In genomic region chr11:8604078-8604723, GRCh38 we compare ENCODE assay signal across 8 cellular contexts. TPM values are rescaled to one million over a fixed set of nuclear protein-coding genes. Genes with fewer than 3 reads are reported as not detected.
DNase-seq lines count a peak whose midpoint lies in the region; ATAC-seq, FAIRE-seq and TF ChIP-seq lines count a peak whose summit lies in the region.

No MANE protein-coding gene starts in this region.

- peak; percentile 77 for TF ChIP-seq RAD21 in GM12878 (IDR thresholded peaks at IDR 0.05; ENCODE audit: insufficient read depth, low read depth, low read length)

- no peaks in the 10 kb centered on the region for H3F3A ChIP-seq in PC-3 (ENCODE audit: low read length, unreplicated experiment)

- H3K79me2 ChIP-seq in PC-3 (ENCODE audit: low read length) (no peaks in the 10 kb centered on the region), GM12878 (ENCODE audit: control insufficient read depth, insufficient read depth, low read length) (no peaks in the 10 kb centered on the region)

- BruUV-seq in Caco-2 (replicated peaks; lab: Mats Ljungman, UMichigan), result no TSS peak
- BruUV-seq in PC-3 (replicated peaks; lab: Mats Ljungman, UMichigan), result no TSS peak
- no TSS peak for BruUV-seq in GM12878 (replicated peaks; lab: Mats Ljungman, UMichigan)

- intact Hi-C loops in Caco-2 (cut with micrococcal nuclease; ENCODE audit: unreplicated experiment) (no loop called here), PC-3 (cut with micrococcal nuclease) (no loop called here), GM12878 (cut with micrococcal nuclease; ENCODE audit: unreplicated experiment) (loop anchor here (10.0 kb wide), 1 partner anchor 379 kb away; no protein-coding TSS in a partner anchor)

- H3K27ac ChIP-seq in PC-3 (ENCODE audit: low read length) (peak overlapping the region; percentile 69), GM12878 (ENCODE audit: control insufficient read depth, insufficient read depth) (no peak overlapping the region)

- no peak for FAIRE-seq in GM12878 (lab: Jason Lieb, UNC)

- no peak overlapping the region for H3K4me3 Mint-ChIP-seq in Caco-2 (ENCODE audit: unreplicated experiment)
- no peak overlapping the region for H3K4me3 Mint-ChIP-seq in stimulated activated memory B cell treated with anti-CD40 and anti-IgM and Interleukin-4, amounts not matched to agents 10 μg/mL and 1 μg/mL and 100 μg/mL, for 72 hours

- no peaks in the 10 kb centered on the region for H3K27me3 ChIP-seq in Caco-2 (replicated peaks; ENCODE audit: control insufficient read depth, insufficient read depth, low read length)
- H3K27me3 ChIP-seq in PC-3 (ENCODE audit: low read length), result no peaks in the 10 kb centered on the region
- H3K27me3 ChIP-seq in GM12878 (replicated peaks in 1 of 2; ENCODE audit: control insufficient read depth in 2 of 2, insufficient read depth in 2 of 2, low read length in 1 of 2), result no peaks in the 10 kb centered on the region

- H3K9ac ChIP-seq in PC-3 (ENCODE audit: low read length) (0 out of 2 replicates have a peak overlapping the region, but pooled peaks have one; percentile 21), GM12878 (ENCODE audit: control insufficient read depth, insufficient read depth, low read length) (no peak overlapping the region)

- H3K4me1 ChIP-seq in Caco-2, result no peaks in the 10 kb centered on the region
- H3K4me1 ChIP-seq in PC-3 (ENCODE audit: insufficient read depth, low read length), result peaks cover 17% of the 10 kb centered on the region
- no peaks in the 10 kb centered on the region for H3K4me1 ChIP-seq in GM12878 (ENCODE audit: control insufficient read depth, insufficient read depth, low read length)

- no peaks in the 10 kb centered on the region for H3K9me3 Mint-ChIP-seq in Caco-2 (ENCODE audit: unreplicated experiment)
- no peaks in the 10 kb centered on the region for H3K9me3 Mint-ChIP-seq in stimulated activated memory B cell treated with anti-CD40 and anti-IgM and Interleukin-4, amounts not matched to agents 10 μg/mL and 1 μg/mL and 100 μg/mL, for 72 hours

- TF ChIP-seq POLR2A in GM12878 (IDR thresholded peaks at IDR 0.05; ENCODE audit: low read depth, low read length), result no peak

- POLR2A ChIA-PET in Caco-2 (lab: Charles Lee) (no interaction called here), PC-3 (lab: Charles Lee; ENCODE audit: unreplicated experiment) (no interaction called here), GM12878 (lab: Charles Lee) (no interaction called here)

- SMC1A ChIA-PET in GM12878 (lab: Charles Lee; ENCODE audit: uncharacterized antibody, unreplicated experiment), result interaction anchor here (1.1 kb wide), 1 partner anchor 37 kb away, joined by 8 read pairs; no protein-coding TSS in a partner anchor

- no peak overlapping the region for H3K4me3 ChIP-seq in Caco-2 (ENCODE audit: low read depth, low read length)
- H3K4me3 ChIP-seq in PC-3 (ENCODE audit: low read length), result no peak overlapping the region
- H3K4me3 ChIP-seq in GM12878, result no peak overlapping the region

- in situ Hi-C loops in GM12878 (cut with MboI), result no loop called here

- H3K4me1 Mint-ChIP-seq in Caco-2 (ENCODE audit: low read depth, unreplicated experiment), result no peaks in the 10 kb centered on the region
- H3K4me1 Mint-ChIP-seq in stimulated activated memory B cell treated with anti-CD40 and anti-IgM and Interleukin-4, amounts not matched to agents 10 μg/mL and 1 μg/mL and 100 μg/mL, for 72 hours, result peaks cover 5% of the 10 kb centered on the region

- H3K4me2 ChIP-seq in PC-3 (ENCODE audit: low read length) (peak overlapping the region; percentile 38; the same call in 1 of the 2 replicates), GM12878 (ENCODE audit: control insufficient read depth, insufficient read depth) (no peak overlapping the region)

- TF ChIP-seq CTCF in Caco-2 (IDR thresholded peaks at IDR 0.05; ENCODE audit: insufficient read depth in 1 of 2, low read depth in 1 of 2, low read length in 1 of 2, severe bottlenecking in 1 of 2, unreplicated experiment in 1 of 2), result peak; percentile 71 to 76
- TF ChIP-seq CTCF in PC-3 (conservative IDR thresholded peaks at IDR 0.05; ENCODE audit: low read depth, low read length), result peak; percentile 76
- peak; percentile 88 to 96 (median 93) for TF ChIP-seq CTCF in GM12878 (IDR thresholded peaks at IDR 0.05 in 2 of 3, conservative IDR thresholded peaks at IDR 0.05 in 1 of 3; ENCODE audit: control insufficient read depth in 2 of 3, extremely low read depth in 1 of 3, insufficient read depth in 1 of 3, low read depth in 3 of 3, low read length in 3 of 3)

- RAD21 ChIA-PET in GM12878 (lab: Charles Lee; ENCODE audit: unreplicated experiment), result interaction anchor here (1.0 to 1.3 kb wide), 2 partner anchors 10 to 36 kb away, joined by 4 to 5 read pairs; partner anchors contain the start of gene STK33

- H3K36me3 Mint-ChIP-seq in Caco-2 (ENCODE audit: insufficient read depth, unreplicated experiment), result no peaks in the 10 kb centered on the region
- no peaks in the 10 kb centered on the region for H3K36me3 Mint-ChIP-seq in stimulated activated memory B cell treated with anti-CD40 and anti-IgM and Interleukin-4, amounts not matched to agents 10 μg/mL and 1 μg/mL and 100 μg/mL, for 72 hours

- WGBS in GM12878 (ENCODE audit: insufficient coverage, insufficient replicate concordance, low lambda C conversion rate, missing lambda C conversion rate), result 11% methylated on average over 9 of the region's 9 CpGs

- no peaks in the 10 kb centered on the region for H3K9me2 ChIP-seq in PC-3 (replicated peaks; ENCODE audit: low read length)

- H3K27me3 Mint-ChIP-seq in Caco-2 (ENCODE audit: insufficient read depth, unreplicated experiment), result peaks cover 4% of the 10 kb centered on the region
- H3K27me3 Mint-ChIP-seq in stimulated activated memory B cell treated with anti-CD40 and anti-IgM and Interleukin-4, amounts not matched to agents 10 μg/mL and 1 μg/mL and 100 μg/mL, for 72 hours, result peaks cover 32% of the 10 kb centered on the region

- CTCF ChIA-PET in Caco-2 (lab: Charles Lee) (no interaction called here), PC-3 (lab: Charles Lee) (interaction anchor here (0.6 kb wide), 1 partner anchor 307 kb away, joined by 3 read pairs; the partner anchor contains the start of gene AKIP1), GM12878 (lab: Yijun Ruan, JAX) (interaction anchor here (0.6 to 1.9 kb wide), 12 partner anchors 7 to 402 kb away, joined by 3 to 9 read pairs (median 4); partner anchors contain the start of gene STK33)

- H3K27ac Mint-ChIP-seq in Caco-2 (ENCODE audit: unreplicated experiment), result no peak overlapping the region
- no peak overlapping the region for H3K27ac Mint-ChIP-seq in stimulated activated memory B cell treated with anti-CD40 and anti-IgM and Interleukin-4, amounts not matched to agents 10 μg/mL and 1 μg/mL and 100 μg/mL, for 72 hours

- H4K20me1 ChIP-seq in PC-3 (ENCODE audit: low read length), result no peaks in the 10 kb centered on the region
- H4K20me1 ChIP-seq in GM12878 (ENCODE audit: control insufficient read depth, insufficient read depth), result no peaks in the 10 kb centered on the region

- H3K9me3 ChIP-seq in Caco-2 (no peaks in the 10 kb centered on the region), PC-3 (ENCODE audit: low read length) (no peaks in the 10 kb centered on the region), GM12878 (replicated peaks; ENCODE audit: control insufficient read depth, insufficient read depth, low read length) (no peaks in the 10 kb centered on the region)

- H3K36me3 ChIP-seq in Caco-2 (ENCODE audit: control insufficient read depth, insufficient read depth, low read length) (no peaks in the 10 kb centered on the region), PC-3 (ENCODE audit: low read depth, low read length) (no peaks in the 10 kb centered on the region), GM12878 (ENCODE audit: control insufficient read depth in 2 of 2, insufficient read depth in 2 of 2, low read length in 1 of 2) (no peaks in the 10 kb centered on the region)

- TF ChIP-seq EP300 in GM12878 (IDR thresholded peaks at IDR 0.05; ENCODE audit: borderline replicate concordance in 1 of 2, control insufficient read depth in 1 of 2, low read depth in 2 of 2, low read length in 2 of 2), result no peak

- 0 out of 2 replicates have a peak overlapping the region, but pooled peaks have one; percentile 30 for H2AFZ ChIP-seq in PC-3 (ENCODE audit: low read length)
- H2AFZ ChIP-seq in GM12878 (ENCODE audit: control insufficient read depth, low read depth, low read length), result peak overlapping the region; percentile 33

- DNase-seq in Caco-2 (peak; percentile 51 to 69), PC-3 (peak; percentile 96), GM12878 (ENCODE audit: low read depth, low spot score) (no peak), left kidney (ENCODE audit: low read depth, low spot score) (peak; percentile 62)
- no peak for DNase-seq in effector CD4-positive, alpha-beta T cell

- ATAC-seq in GM19035 (IDR thresholded peaks at IDR 0.05; ENCODE audit: unreplicated experiment) (peak; percentile 86), HG03280 (IDR thresholded peaks at IDR 0.05; ENCODE audit: unreplicated experiment) (peak; percentile 74), PC-3 (peak; percentile 84), GM12878 (peak; percentile 99)
- peak; percentile 65 for ATAC-seq in stimulated activated memory B cell treated with anti-CD40 and anti-IgM and Interleukin-4, amounts not matched to agents 10 μg/mL and 1 μg/mL and 100 μg/mL, for 72 hours

TF ChIP-seq in GM12878, 131 proteins besides CTCF, POLR2A, EP300 and RAD21 (continues in another document):
- TF ChIP-seq JUNB (IDR thresholded peaks at IDR 0.05) (peak; percentile 95), SIN3A (IDR thresholded peaks at IDR 0.05; ENCODE audit: low read depth, low read length) (no peak), SMC3 (IDR thresholded peaks at IDR 0.05; ENCODE audit: borderline replicate concordance, low read length) (peak; percentile 73), RELA (IDR thresholded peaks at IDR 0.05; ENCODE audit: borderline replicate concordance, partially characterized antibody) (peak; percentile 14)

RNA-seq across cellular contexts. Expression of gene STK33, which starts 10.2 kb away (rescaled TPM):
- total RNA-seq in Caco-2 (2022) (0.51 and 0.98 TPM in 2 replicates), PC-3 (2014; rRNA removed) (not detected in 2 replicates), GM12878 (2014; rRNA removed) (13.2 and 17.7 TPM in 2 replicates), GM12878 (2014; rRNA removed; fragmentation: Illumina TruSeq; extraction: Trizol) (20.5 and 21.9 TPM in 2 replicates), GM12878 (2021) (18.3 and 20.0 TPM in 2 replicates)
- 33.3 and 33.6 TPM in 2 replicates for total RNA-seq in GM12878 (2013; cell fraction: nucleolus; rRNA removed)
- 5.3 TPM for polyA plus RNA-seq in GM12878 (2011; ENCODE audit: low read depth)
- polyA plus RNA-seq in GM12878 (2011; rRNA removed) (16.3 and 25.0 TPM in 2 replicates), GM12878 (2014; fragmentation: Illumina TruSeq; extraction: Trizol) (27.3 and 36.2 TPM in 2 replicates), GM12878 (2014; fragmentation: Nextera tagmentation; extraction: Ambion mirVana) (1 to 10 TPM; 5.2 to 8.3 TPM), GM12878 (2014; rRNA removed) (16.6 and 17.9 TPM in 2 replicates), GM12878 (2016; fragmentation: Nextera tagmentation; extraction: Ambion mirVana) (10 to 100 TPM; 23.3 to 24.3 TPM)
- polyA plus RNA-seq in GM12878 (2011; cell fraction: cytosol; rRNA removed), result 9.2 and 9.4 TPM in 2 replicates
- polyA plus RNA-seq in GM12878 (2011; cell fraction: nucleus; rRNA removed), result 22.5 and 31.0 TPM in 2 replicates
- polyA plus RNA-seq in GM12878 (2012), result 6.0 and 6.4 TPM in 2 replicates
- polyA minus RNA-seq in GM12878 (2011; rRNA and poly(A)+ RNA removed), result 7.7 and 8.0 TPM in 2 replicates
- polyA minus RNA-seq in GM12878 (2011; cell fraction: cytosol; rRNA and poly(A)+ RNA removed), result 4.0 and 9.1 TPM in 2 replicates
- polyA minus RNA-seq in GM12878 (2011; cell fraction: nucleus; rRNA and poly(A)+ RNA removed), result 12.3 and 32.7 TPM in 2 replicates

Comparison
In these comparisons a context has a peak if more than half of its experiments do, and no peak if none do; other contexts are left out.
1. DNase-seq: peak in Caco-2 (2 of 2), PC-3 (single experiment) and left kidney (single experiment); none in GM12878 (single experiment) and effector CD4-positive, alpha-beta T cell (single experiment).
2. Peak in every context shown above with its lines, with median percentiles within 50 percentile points of each other: CTCF ChIP-seq and ATAC-seq.